ENCODE assay signal across 1 cellular context in genomic region chr3:140699516-140700231, GRCh38.
TF ChIP-seq lines count a peak whose summit lies in the region.

No MANE protein-coding gene starts in this region.

TF ChIP-seq in HepG2, 621 proteins besides CTCF, POLR2A, EP300 and RAD21 (continued from another document and continues in another):
- TF ChIP-seq PBX2 (CRISPR knock-in tag; IDR thresholded peaks at IDR 0.05) = peak; percentile 68
- TF ChIP-seq ZEB1 (IDR thresholded peaks at IDR 0.05; ENCODE audit: insufficient replicate concordance, low read depth) = peak; percentile 45
- TF ChIP-seq BATF2 (CRISPR knock-in tag; IDR thresholded peaks at IDR 0.05) = 0 out of 2 replicates have a peak, but pooled peaks have one; percentile 36
- TF ChIP-seq ZNF616 (CRISPR knock-in tag; IDR thresholded peaks at IDR 0.05; ENCODE audit: low read depth) = no peak
- no peak for TF ChIP-seq GABPA (IDR thresholded peaks at IDR 0.05; ENCODE audit: low read depth, low read length)
- peak; percentile 22; the same call in 1 of the 2 replicates for TF ChIP-seq GABPA (CRISPR knock-in tag; IDR thresholded peaks at IDR 0.05; ENCODE audit: low read depth)
- TF ChIP-seq THAP11 (CRISPR knock-in tag; IDR thresholded peaks at IDR 0.05) = peak; percentile 62
- no peak for TF ChIP-seq ZFP36L1 (CRISPR knock-in tag; IDR thresholded peaks at IDR 0.05)
- TF ChIP-seq ZNF883 (CRISPR knock-in tag; IDR thresholded peaks at IDR 0.05; ENCODE audit: not compliant biosample characterization) = no peak
- TF ChIP-seq GATA4 (IDR thresholded peaks at IDR 0.05; ENCODE audit: borderline replicate concordance, low read depth) = peak; percentile 93; the same call in 1 of the 2 replicates
- TF ChIP-seq, protein P1, sequence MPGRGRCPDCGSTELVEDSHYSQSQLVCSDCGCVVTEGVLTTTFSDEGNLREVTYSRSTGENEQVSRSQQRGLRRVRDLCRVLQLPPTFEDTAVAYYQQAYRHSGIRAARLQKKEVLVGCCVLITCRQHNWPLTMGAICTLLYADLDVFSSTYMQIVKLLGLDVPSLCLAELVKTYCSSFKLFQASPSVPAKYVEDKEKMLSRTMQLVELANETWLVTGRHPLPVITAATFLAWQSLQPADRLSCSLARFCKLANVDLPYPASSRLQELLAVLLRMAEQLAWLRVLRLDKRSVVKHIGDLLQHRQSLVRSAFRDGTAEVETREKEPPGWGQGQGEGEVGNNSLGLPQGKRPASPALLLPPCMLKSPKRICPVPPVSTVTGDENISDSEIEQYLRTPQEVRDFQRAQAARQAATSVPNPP (CRISPR knock-in tag; IDR thresholded peaks at IDR 0.05) = peak; percentile 38; the same call in 1 of the 2 replicates
- TF ChIP-seq SRSF1 (optimal IDR thresholded peaks at IDR 0.05; ENCODE audit: low read depth, low read length) = no peak
- TF ChIP-seq TP53 (CRISPR knock-in tag; conservative IDR thresholded peaks at IDR 0.05) = no peak
- TF ChIP-seq FOXK2 (IDR thresholded peaks at IDR 0.05) = no peak
- 0 out of 2 replicates have a peak, but pooled peaks have one; percentile 44 for TF ChIP-seq ZNF629 (CRISPR knock-in tag; conservative IDR thresholded peaks at IDR 0.05)
- peak; percentile 78; the same call in 1 of the 2 replicates for TF ChIP-seq TBX2 (CRISPR knock-in tag; IDR thresholded peaks at IDR 0.05; ENCODE audit: borderline replicate concordance)
- 0 out of 2 replicates have a peak, but pooled peaks have one; percentile 46 for TF ChIP-seq KDM4B (CRISPR knock-in tag; IDR thresholded peaks at IDR 0.05)
- 0 out of 2 replicates have a peak, but pooled peaks have one; percentile 41 for TF ChIP-seq POGK (CRISPR knock-in tag; conservative IDR thresholded peaks at IDR 0.05)
- no peak for TF ChIP-seq ZNF607 (CRISPR knock-in tag; IDR thresholded peaks at IDR 0.05; ENCODE audit: borderline replicate concordance)
- TF ChIP-seq, protein P2, sequence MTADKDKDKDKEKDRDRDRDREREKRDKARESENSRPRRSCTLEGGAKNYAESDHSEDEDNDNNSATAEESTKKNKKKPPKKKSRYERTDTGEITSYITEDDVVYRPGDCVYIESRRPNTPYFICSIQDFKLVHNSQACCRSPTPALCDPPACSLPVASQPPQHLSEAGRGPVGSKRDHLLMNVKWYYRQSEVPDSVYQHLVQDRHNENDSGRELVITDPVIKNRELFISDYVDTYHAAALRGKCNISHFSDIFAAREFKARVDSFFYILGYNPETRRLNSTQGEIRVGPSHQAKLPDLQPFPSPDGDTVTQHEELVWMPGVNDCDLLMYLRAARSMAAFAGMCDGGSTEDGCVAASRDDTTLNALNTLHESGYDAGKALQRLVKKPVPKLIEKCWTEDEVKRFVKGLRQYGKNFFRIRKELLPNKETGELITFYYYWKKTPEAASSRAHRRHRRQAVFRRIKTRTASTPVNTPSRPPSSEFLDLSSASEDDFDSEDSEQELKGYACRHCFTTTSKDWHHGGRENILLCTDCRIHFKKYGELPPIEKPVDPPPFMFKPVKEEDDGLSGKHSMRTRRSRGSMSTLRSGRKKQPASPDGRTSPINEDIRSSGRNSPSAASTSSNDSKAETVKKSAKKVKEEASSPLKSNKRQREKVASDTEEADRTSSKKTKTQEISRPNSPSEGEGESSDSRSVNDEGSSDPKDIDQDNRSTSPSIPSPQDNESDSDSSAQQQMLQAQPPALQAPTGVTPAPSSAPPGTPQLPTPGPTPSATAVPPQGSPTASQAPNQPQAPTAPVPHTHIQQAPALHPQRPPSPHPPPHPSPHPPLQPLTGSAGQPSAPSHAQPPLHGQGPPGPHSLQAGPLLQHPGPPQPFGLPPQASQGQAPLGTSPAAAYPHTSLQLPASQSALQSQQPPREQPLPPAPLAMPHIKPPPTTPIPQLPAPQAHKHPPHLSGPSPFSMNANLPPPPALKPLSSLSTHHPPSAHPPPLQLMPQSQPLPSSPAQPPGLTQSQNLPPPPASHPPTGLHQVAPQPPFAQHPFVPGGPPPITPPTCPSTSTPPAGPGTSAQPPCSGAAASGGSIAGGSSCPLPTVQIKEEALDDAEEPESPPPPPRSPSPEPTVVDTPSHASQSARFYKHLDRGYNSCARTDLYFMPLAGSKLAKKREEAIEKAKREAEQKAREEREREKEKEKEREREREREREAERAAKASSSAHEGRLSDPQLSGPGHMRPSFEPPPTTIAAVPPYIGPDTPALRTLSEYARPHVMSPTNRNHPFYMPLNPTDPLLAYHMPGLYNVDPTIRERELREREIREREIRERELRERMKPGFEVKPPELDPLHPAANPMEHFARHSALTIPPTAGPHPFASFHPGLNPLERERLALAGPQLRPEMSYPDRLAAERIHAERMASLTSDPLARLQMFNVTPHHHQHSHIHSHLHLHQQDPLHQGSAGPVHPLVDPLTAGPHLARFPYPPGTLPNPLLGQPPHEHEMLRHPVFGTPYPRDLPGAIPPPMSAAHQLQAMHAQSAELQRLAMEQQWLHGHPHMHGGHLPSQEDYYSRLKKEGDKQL (CRISPR knock-in tag; IDR thresholded peaks at IDR 0.05; ENCODE audit: low read depth) = peak; percentile 94
- peak; percentile 68; the same call in 1 of the 2 replicates for TF ChIP-seq GFI1 (CRISPR knock-in tag; IDR thresholded peaks at IDR 0.05; ENCODE audit: borderline replicate concordance)
- TF ChIP-seq ZNF562 (CRISPR knock-in tag; IDR thresholded peaks at IDR 0.05; ENCODE audit: borderline replicate concordance) = no peak
- peak in 1 of 2 experiments; percentile 57; a peak in 2 of 4 replicates for TF ChIP-seq KLF16 (CRISPR knock-in tag; IDR thresholded peaks at IDR 0.05)
- TF ChIP-seq, protein P3, sequence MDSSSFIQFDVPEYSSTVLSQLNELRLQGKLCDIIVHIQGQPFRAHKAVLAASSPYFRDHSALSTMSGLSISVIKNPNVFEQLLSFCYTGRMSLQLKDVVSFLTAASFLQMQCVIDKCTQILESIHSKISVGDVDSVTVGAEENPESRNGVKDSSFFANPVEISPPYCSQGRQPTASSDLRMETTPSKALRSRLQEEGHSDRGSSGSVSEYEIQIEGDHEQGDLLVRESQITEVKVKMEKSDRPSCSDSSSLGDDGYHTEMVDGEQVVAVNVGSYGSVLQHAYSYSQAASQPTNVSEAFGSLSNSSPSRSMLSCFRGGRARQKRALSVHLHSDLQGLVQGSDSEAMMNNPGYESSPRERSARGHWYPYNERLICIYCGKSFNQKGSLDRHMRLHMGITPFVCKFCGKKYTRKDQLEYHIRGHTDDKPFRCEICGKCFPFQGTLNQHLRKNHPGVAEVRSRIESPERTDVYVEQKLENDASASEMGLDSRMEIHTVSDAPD (CRISPR knock-in tag; IDR thresholded peaks at IDR 0.05) = peak; percentile 37; the same call in 1 of the 2 replicates
- TF ChIP-seq ZNF784 (CRISPR knock-in tag; IDR thresholded peaks at IDR 0.05; ENCODE audit: borderline replicate concordance) = no peak
- TF ChIP-seq HNF4A (CRISPR knock-in tag; IDR thresholded peaks at IDR 0.05) = peak; percentile 98
- TF ChIP-seq SNAPC2 (CRISPR knock-in tag; IDR thresholded peaks at IDR 0.05) = 0 out of 2 replicates have a peak, but pooled peaks have one; percentile 24
- TF ChIP-seq RXRA (CRISPR knock-in tag; IDR thresholded peaks at IDR 0.05) = peak; percentile 95; the same call in 1 of the 2 replicates
- TF ChIP-seq, protein P4, sequence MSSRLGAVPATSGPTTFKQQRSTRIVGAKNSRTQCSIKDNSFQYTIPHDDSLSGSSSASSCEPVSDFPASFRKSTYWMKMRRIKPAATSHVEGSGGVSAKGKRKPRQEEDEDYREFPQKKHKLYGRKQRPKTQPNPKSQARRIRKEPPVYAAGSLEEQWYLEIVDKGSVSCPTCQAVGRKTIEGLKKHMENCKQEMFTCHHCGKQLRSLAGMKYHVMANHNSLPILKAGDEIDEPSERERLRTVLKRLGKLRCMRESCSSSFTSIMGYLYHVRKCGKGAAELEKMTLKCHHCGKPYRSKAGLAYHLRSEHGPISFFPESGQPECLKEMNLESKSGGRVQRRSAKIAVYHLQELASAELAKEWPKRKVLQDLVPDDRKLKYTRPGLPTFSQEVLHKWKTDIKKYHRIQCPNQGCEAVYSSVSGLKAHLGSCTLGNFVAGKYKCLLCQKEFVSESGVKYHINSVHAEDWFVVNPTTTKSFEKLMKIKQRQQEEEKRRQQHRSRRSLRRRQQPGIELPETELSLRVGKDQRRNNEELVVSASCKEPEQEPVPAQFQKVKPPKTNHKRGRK (CRISPR knock-in tag; IDR thresholded peaks at IDR 0.05) = no peak
- no peak for TF ChIP-seq CHCHD3 (CRISPR knock-in tag; IDR thresholded peaks at IDR 0.05)
- TF ChIP-seq ZNF605 (CRISPR knock-in tag; IDR thresholded peaks at IDR 0.05) = peak; percentile 62; the same call in 1 of the 2 replicates
- TF ChIP-seq JUND (CRISPR knock-in tag; IDR thresholded peaks at IDR 0.05) = peak; percentile 63; the same call in 1 of the 2 replicates
- TF ChIP-seq NFYB (CRISPR knock-in tag; IDR thresholded peaks at IDR 0.05) = peak; percentile 43; the same call in 1 of the 2 replicates
- TF ChIP-seq ZBTB7B (CRISPR knock-in tag; IDR thresholded peaks at IDR 0.05) = peak; percentile 82; the same call in 1 of the 2 replicates
- no peak for TF ChIP-seq GTF2F1 (IDR thresholded peaks at IDR 0.05; ENCODE audit: low read length)
- TF ChIP-seq ZNF230 (CRISPR knock-in tag; IDR thresholded peaks at IDR 0.05) = no peak
- 0 out of 2 replicates have a peak, but pooled peaks have one; percentile 48 for TF ChIP-seq ZFP1 (CRISPR knock-in tag; IDR thresholded peaks at IDR 0.05)
- TF ChIP-seq, protein P5, sequence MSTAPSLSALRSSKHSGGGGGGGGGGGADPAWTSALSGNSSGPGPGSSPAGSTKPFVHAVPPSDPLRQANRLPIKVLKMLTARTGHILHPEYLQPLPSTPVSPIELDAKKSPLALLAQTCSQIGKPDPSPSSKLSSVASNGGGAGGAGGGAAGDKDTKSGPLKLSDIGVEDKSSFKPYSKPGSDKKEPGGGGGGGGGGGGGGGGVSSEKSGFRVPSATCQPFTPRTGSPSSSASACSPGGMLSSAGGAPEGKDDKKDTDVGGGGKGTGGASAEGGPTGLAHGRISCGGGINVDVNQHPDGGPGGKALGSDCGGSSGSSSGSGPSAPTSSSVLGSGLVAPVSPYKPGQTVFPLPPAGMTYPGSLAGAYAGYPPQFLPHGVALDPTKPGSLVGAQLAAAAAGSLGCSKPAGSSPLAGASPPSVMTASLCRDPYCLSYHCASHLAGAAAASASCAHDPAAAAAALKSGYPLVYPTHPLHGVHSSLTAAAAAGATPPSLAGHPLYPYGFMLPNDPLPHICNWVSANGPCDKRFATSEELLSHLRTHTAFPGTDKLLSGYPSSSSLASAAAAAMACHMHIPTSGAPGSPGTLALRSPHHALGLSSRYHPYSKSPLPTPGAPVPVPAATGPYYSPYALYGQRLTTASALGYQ (CRISPR knock-in tag; IDR thresholded peaks at IDR 0.05) = peak; percentile 94
- TF ChIP-seq SNRNP70 (IDR thresholded peaks at IDR 0.05; ENCODE audit: low read depth, low read length) = no peak
- TF ChIP-seq NR2F6 (IDR thresholded peaks at IDR 0.05) = peak; percentile 98
- TF ChIP-seq NR2F6 (CRISPR knock-in tag; IDR thresholded peaks at IDR 0.05) = peak; percentile 96
- TF ChIP-seq ZNF746 (CRISPR knock-in tag; IDR thresholded peaks at IDR 0.05) = no peak
- TF ChIP-seq ZNF264 (CRISPR knock-in tag; IDR thresholded peaks at IDR 0.05) = peak; percentile 74
- TF ChIP-seq ZNF232 (CRISPR knock-in tag; IDR thresholded peaks at IDR 0.05; ENCODE audit: borderline replicate concordance) = no peak
- peak; percentile 64; the same call in 1 of the 2 replicates for TF ChIP-seq ZNF878 (CRISPR knock-in tag; IDR thresholded peaks at IDR 0.05)
- no peak for TF ChIP-seq ZNF552 (CRISPR knock-in tag; IDR thresholded peaks at IDR 0.05; ENCODE audit: borderline replicate concordance)
- TF ChIP-seq GPN1 (CRISPR knock-in tag; IDR thresholded peaks at IDR 0.05; ENCODE audit: borderline replicate concordance) = no peak
- peak; percentile 40; the same call in 1 of the 2 replicates for TF ChIP-seq SMC3 (IDR thresholded peaks at IDR 0.05; ENCODE audit: low read length)
- TF ChIP-seq ATF4 (CRISPR knock-in tag; IDR thresholded peaks at IDR 0.05) = peak in 1 of 2 experiments; percentile 65; a peak in 2 of 4 replicates
- TF ChIP-seq SOX13 (IDR thresholded peaks at IDR 0.05) = peak; percentile 79
- TF ChIP-seq SOX13 (CRISPR knock-in tag; conservative IDR thresholded peaks at IDR 0.05 in 1 of 2, IDR thresholded peaks at IDR 0.05 in 1 of 2) = peak in 1 of 2 experiments; percentile 93; a peak in 2 of 4 replicates
